8 cellular contexts compared by ENCODE assay signal in the genomic region with DNA sequence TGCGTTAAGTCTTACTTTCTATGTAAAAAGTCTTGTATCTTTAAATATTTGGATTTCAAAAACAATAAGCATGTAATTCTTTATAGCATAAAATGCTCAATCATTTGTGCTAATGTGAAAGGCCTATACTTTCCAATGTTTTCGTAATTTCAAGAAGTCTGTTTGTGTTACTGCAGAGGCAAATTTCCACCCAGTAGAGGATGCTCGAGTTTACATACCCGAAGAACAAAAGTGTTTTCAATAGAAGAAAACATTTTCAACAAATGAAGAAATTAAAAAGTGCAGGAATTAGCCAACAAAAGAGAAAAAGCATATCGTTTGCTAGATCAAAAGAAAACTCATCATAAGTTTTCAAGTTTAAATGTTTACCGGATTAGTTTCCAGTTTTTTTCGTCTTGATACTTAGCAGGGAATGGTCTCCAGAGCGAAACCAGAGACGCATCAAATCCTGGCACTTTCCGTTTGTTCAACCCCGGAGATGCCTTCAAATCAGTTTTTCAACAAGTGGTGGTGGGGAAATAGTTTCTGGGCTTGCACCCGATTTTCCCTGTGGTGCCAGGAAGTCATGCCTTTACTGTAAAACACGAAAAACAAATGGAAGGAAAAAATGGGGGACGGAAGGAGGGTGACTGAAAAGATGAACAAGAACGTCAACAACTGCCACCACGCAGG. TPM values are rescaled to one million over a fixed set of nuclear protein-coding genes. Genes with fewer than 3 reads are reported as not detected.
DNase-seq lines count a peak whose midpoint lies in the region; ATAC-seq and TF ChIP-seq lines count a peak whose summit lies in the region.

No MANE protein-coding gene starts in this region.

- H3K79me2 ChIP-seq in neural cell (replicated peaks; ENCODE audit: insufficient read depth, low read length), result peaks cover 54% of the 10 kb centered on the region

- no peaks in the 10 kb centered on the region for H3K27me3 ChIP-seq in Panc1 (ENCODE audit: control insufficient read depth, insufficient read depth, low read length)
- H3K27me3 ChIP-seq in endocrine pancreas (ENCODE audit: control insufficient read depth, insufficient read depth, low read length), result no peaks in the 10 kb centered on the region
- no peaks in the 10 kb centered on the region for H3K27me3 ChIP-seq in neural cell (ENCODE audit: insufficient read depth, low read depth, low read length)

- in situ Hi-C loops in Panc1 (cut with HindIII; ENCODE audit: low pct_unique_long_range_greater_than_20kb, low sequenced_read_pairs), result no loop called here

- peak overlapping the region; percentile 89 for H3K27ac ChIP-seq in Panc1 (ENCODE audit: low read length)
- peak overlapping the region; percentile 87 for H3K27ac ChIP-seq in neural cell (ENCODE audit: low read length)

- H3K4me2 ChIP-seq in neural cell (ENCODE audit: low read length), result peak overlapping the region; percentile 93

- H3K9me3 ChIP-seq in Panc1 (ENCODE audit: control insufficient read depth, insufficient read depth, low read depth, low read length) (no peaks in the 10 kb centered on the region), endocrine pancreas (ENCODE audit: control insufficient read depth, low read length) (no peaks in the 10 kb centered on the region), neural cell (ENCODE audit: low read length) (no peaks in the 10 kb centered on the region)

- TSS peak; percentile 80 for BruUV-seq in Panc1 (replicated peaks; lab: Mats Ljungman, UMichigan)

- intact Hi-C loops in Panc1 (cut with micrococcal nuclease; ENCODE audit: unreplicated experiment), result no loop called here

- TF ChIP-seq CTCF in Panc1 (IDR thresholded peaks at IDR 0.05) (peak; percentile 8; the same call in 1 of the 2 replicates), neural cell (IDR thresholded peaks at IDR 0.05; ENCODE audit: poor library complexity, severe bottlenecking) (peak; percentile 20)

- H2AFZ ChIP-seq in neural cell (ENCODE audit: low read depth, low read length), result peak overlapping the region; percentile 84

- H3K36me3 ChIP-seq in Panc1 (ENCODE audit: control insufficient read depth, insufficient read depth, low read length) (peaks cover 24% of the 10 kb centered on the region), endocrine pancreas (ENCODE audit: control insufficient read depth, insufficient read depth, low read length) (no peaks in the 10 kb centered on the region), neural cell (ENCODE audit: insufficient read depth, low read length) (peaks cover 16% of the 10 kb centered on the region)

- no peaks in the 10 kb centered on the region for H4K20me1 ChIP-seq in neural cell (ENCODE audit: insufficient read depth)

- H3K9me2 ChIP-seq in neural cell (ENCODE audit: insufficient read depth, low read length), result no peaks in the 10 kb centered on the region

- H3K4me3 ChIP-seq in Panc1 (ENCODE audit: low read depth in 2 of 2, low read length in 2 of 2), result peak overlapping the region; percentile 65 to 84
- peak overlapping the region; percentile 92 for H3K4me3 ChIP-seq in endocrine pancreas (ENCODE audit: control insufficient read depth, insufficient read depth, low read length)
- H3K4me3 ChIP-seq in neural cell (ENCODE audit: low read length), result peak overlapping the region; percentile 83

- H3K9ac ChIP-seq in endocrine pancreas (ENCODE audit: control insufficient read depth, insufficient read depth, low read length) (peak overlapping the region; percentile 27), neural cell (ENCODE audit: low read length) (peak overlapping the region; percentile 89)

- CTCF ChIA-PET in Panc1 (lab: Charles Lee), result no interaction called here

- ATAC-seq in Panc1 (no peak), HG03571 (IDR thresholded peaks at IDR 0.05; ENCODE audit: unreplicated experiment) (no peak), GM18870 (IDR thresholded peaks at IDR 0.05; ENCODE audit: unreplicated experiment) (no peak)

- POLR2A ChIA-PET in Panc1 (lab: Charles Lee), result no interaction called here

- no peak for TF ChIP-seq RAD21 in neural cell (conservative IDR thresholded peaks at IDR 0.05)

- H3F3A ChIP-seq in neural cell (ENCODE audit: insufficient read depth, low read length, poor library complexity, severe bottlenecking), result peaks cover 4% of the 10 kb centered on the region

- TF ChIP-seq EP300 in neural cell (conservative IDR thresholded peaks at IDR 0.05; ENCODE audit: poor library complexity, severe bottlenecking), result no peak

- H3K4me1 ChIP-seq in Panc1 (ENCODE audit: control insufficient read depth, insufficient read depth, low read length) (no peaks in the 10 kb centered on the region; the same call in 1 of the 2 replicates), endocrine pancreas (ENCODE audit: control insufficient read depth, insufficient read depth, low read length) (peaks cover 26% of the 10 kb centered on the region)

- DNase-seq in NCI-H748 treated with DMSO at 0.1 percent for 48 hours (lab: John Stamatoyannopoulos, UW) (peak; percentile 10), NCI-H748 (lab: John Stamatoyannopoulos, UW; ENCODE audit: unreplicated experiment) (no peak), Panc1 (ENCODE audit: low read depth, low spot score) (no peak), NCI-H510A treated with DMSO at 0.1 percent for 48 hours (lab: John Stamatoyannopoulos, UW) (no peak)

TF ChIP-seq in neural cell, 6 proteins besides CTCF, POLR2A, EP300 and RAD21:
- TF ChIP-seq POLR2AphosphoS5 (IDR thresholded peaks at IDR 0.05), result no peak
- TF ChIP-seq TAF1 (IDR thresholded peaks at IDR 0.05; ENCODE audit: low read depth), result no peak
- TF ChIP-seq, protein P1, sequence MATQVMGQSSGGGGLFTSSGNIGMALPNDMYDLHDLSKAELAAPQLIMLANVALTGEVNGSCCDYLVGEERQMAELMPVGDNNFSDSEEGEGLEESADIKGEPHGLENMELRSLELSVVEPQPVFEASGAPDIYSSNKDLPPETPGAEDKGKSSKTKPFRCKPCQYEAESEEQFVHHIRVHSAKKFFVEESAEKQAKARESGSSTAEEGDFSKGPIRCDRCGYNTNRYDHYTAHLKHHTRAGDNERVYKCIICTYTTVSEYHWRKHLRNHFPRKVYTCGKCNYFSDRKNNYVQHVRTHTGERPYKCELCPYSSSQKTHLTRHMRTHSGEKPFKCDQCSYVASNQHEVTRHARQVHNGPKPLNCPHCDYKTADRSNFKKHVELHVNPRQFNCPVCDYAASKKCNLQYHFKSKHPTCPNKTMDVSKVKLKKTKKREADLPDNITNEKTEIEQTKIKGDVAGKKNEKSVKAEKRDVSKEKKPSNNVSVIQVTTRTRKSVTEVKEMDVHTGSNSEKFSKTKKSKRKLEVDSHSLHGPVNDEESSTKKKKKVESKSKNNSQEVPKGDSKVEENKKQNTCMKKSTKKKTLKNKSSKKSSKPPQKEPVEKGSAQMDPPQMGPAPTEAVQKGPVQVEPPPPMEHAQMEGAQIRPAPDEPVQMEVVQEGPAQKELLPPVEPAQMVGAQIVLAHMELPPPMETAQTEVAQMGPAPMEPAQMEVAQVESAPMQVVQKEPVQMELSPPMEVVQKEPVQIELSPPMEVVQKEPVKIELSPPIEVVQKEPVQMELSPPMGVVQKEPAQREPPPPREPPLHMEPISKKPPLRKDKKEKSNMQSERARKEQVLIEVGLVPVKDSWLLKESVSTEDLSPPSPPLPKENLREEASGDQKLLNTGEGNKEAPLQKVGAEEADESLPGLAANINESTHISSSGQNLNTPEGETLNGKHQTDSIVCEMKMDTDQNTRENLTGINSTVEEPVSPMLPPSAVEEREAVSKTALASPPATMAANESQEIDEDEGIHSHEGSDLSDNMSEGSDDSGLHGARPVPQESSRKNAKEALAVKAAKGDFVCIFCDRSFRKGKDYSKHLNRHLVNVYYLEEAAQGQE (IDR thresholded peaks at IDR 0.05; ENCODE audit: borderline replicate concordance), result no peak
- TF ChIP-seq EZH2 (IDR thresholded peaks at IDR 0.05; ENCODE audit: borderline replicate concordance, insufficient read depth, low read length, poor library complexity, severe bottlenecking), result no peak
- TF ChIP-seq MXI1 (conservative IDR thresholded peaks at IDR 0.05; ENCODE audit: poor library complexity, severe bottlenecking), result no peak
- no peak for TF ChIP-seq SMC3 (conservative IDR thresholded peaks at IDR 0.05; ENCODE audit: poor library complexity)

RNA-seq across cellular contexts. Expression of a gene that starts 1.0 kb away (rescaled TPM):
- total RNA-seq in Panc1 (2021; ENCODE audit: unreplicated experiment), result 47.2 TPM
- polyA plus RNA-seq in Panc1 (2012; ENCODE audit: insufficient read length), result 26.4 TPM
- 120 and 139 TPM in 2 replicates for polyA plus RNA-seq in neural cell
- 153 and 181 TPM in 2 replicates for polyA minus RNA-seq in neural cell

RNA-seq across cellular contexts. Expression of a gene that starts 1.3 kb away (rescaled TPM):
- total RNA-seq in Panc1 (2021; ENCODE audit: unreplicated experiment), result 10.0 TPM
- polyA plus RNA-seq in Panc1 (2012; ENCODE audit: insufficient read length), result 2.7 TPM
- 17.0 and 20.4 TPM in 2 replicates for polyA plus RNA-seq in neural cell
- polyA minus RNA-seq in neural cell, result 45.5 and 49.8 TPM in 2 replicates
